Comparison of ENCODE assay signal across 14 cellular contexts in genomic region chr20:59003836-59004492, GRCh38. TPM values are rescaled to one million over a fixed set of nuclear protein-coding genes. Genes with fewer than 3 reads are reported as not detected.
DNase-seq lines count a peak whose midpoint lies in the region; ATAC-seq and TF ChIP-seq lines count a peak whose summit lies in the region.
"Had no signal": no experiment of that assay in that cellular context is flagged by ENCODE, and none has a peak within 500 bp of the region (broad histone marks: within the 10 kb centered on the region; RNA-seq: fewer than 3 reads in every experiment).

No MANE protein-coding gene starts in this region.

- H3K27me3 ChIP-seq in RWPE2 (ENCODE audit: insufficient read depth, poor library complexity, severe bottlenecking) (no peaks in the 10 kb centered on the region), esophagus squamous epithelium (no peaks in the 10 kb centered on the region), trophoblast cell (ENCODE audit: insufficient read depth, low read length) (no peaks in the 10 kb centered on the region)

- peaks cover 22% of the 10 kb centered on the region for H3K36me3 Mint-ChIP-seq in T-helper 2 cell treated with Interferon-gamma antibody and Interleukin-4, amounts not matched to agents 5 μg/mL and 100 μg/mL, for 36 hours (ENCODE audit: low read depth)
- H3K36me3 Mint-ChIP-seq in stimulated activated naive B cell treated with anti-CD40 and anti-IgM and Interleukin-4, amounts not matched to agents 10 μg/mL and 1 μg/mL and 100 μg/mL, for 72 hours: peaks cover 66 to 74% of the 10 kb centered on the region in 2 donors

- no peaks in the 10 kb centered on the region for H3K27me3 Mint-ChIP-seq in T-helper 2 cell treated with Interferon-gamma antibody and Interleukin-4, amounts not matched to agents 5 μg/mL and 100 μg/mL, for 36 hours (ENCODE audit: low read depth)
- H3K27me3 Mint-ChIP-seq in stimulated activated naive B cell treated with anti-CD40 and anti-IgM and Interleukin-4, amounts not matched to agents 10 μg/mL and 1 μg/mL and 100 μg/mL, for 72 hours: no peaks in the 10 kb centered on the region

- H3K4me2 ChIP-seq in trophoblast cell (ENCODE audit: low read length): no peak overlapping the region
- H3K4me2 ChIP-seq: A549 had no signal

- H3K4me1 Mint-ChIP-seq in T-helper 2 cell treated with Interferon-gamma antibody and Interleukin-4, amounts not matched to agents 5 μg/mL and 100 μg/mL, for 36 hours (ENCODE audit: low read depth): peaks cover 29% of the 10 kb centered on the region
- peaks cover 56 to 85% of the 10 kb centered on the region in 2 donors for H3K4me1 Mint-ChIP-seq in stimulated activated naive B cell treated with anti-CD40 and anti-IgM and Interleukin-4, amounts not matched to agents 10 μg/mL and 1 μg/mL and 100 μg/mL, for 72 hours

- no peak for TF ChIP-seq POLR2A in esophagus squamous epithelium (IDR thresholded peaks at IDR 0.05)

- 80 to 81% methylated on average over 16 of the region's 16 CpGs for WGBS in esophagus squamous epithelium, 2 donors
- WGBS in trophoblast cell (ENCODE audit: extremely low coverage, insufficient coverage, insufficient read length): no CpG with 5 or more reads among the region's 16 CpGs

- H3K9me3 ChIP-seq in RWPE2 (ENCODE audit: severe bottlenecking) (no peaks in the 10 kb centered on the region), esophagus squamous epithelium (no peaks in the 10 kb centered on the region), trophoblast cell (ENCODE audit: insufficient read depth, low read depth, low read length) (no peaks in the 10 kb centered on the region)
- H3K9me3 ChIP-seq: A549 had no signal

- no peaks in the 10 kb centered on the region for H3K9me3 Mint-ChIP-seq in T-helper 2 cell treated with Interferon-gamma antibody and Interleukin-4, amounts not matched to agents 5 μg/mL and 100 μg/mL, for 36 hours
- H3K9me3 Mint-ChIP-seq in stimulated activated naive B cell treated with anti-CD40 and anti-IgM and Interleukin-4, amounts not matched to agents 10 μg/mL and 1 μg/mL and 100 μg/mL, for 72 hours: no peaks in the 10 kb centered on the region

- peaks cover 7% of the 10 kb centered on the region for H3K79me2 ChIP-seq in trophoblast cell (ENCODE audit: control insufficient read depth, insufficient read depth, low read length, poor library complexity)

- no peak for DNase-seq in T-helper 2 cell treated with Interferon-gamma antibody and Interleukin-4, amounts not matched to agents 5 μg/mL and 100 μg/mL, for 36 hours (ENCODE audit: low spot score)
- DNase-seq in T-helper 2 cell (no peak), RWPE2 (ENCODE audit: low spot score) (peak; percentile 80), esophagus squamous epithelium (lab: John Stamatoyannopoulos, UW) (no peak), trophoblast cell (no peak), AG08395 (ENCODE audit: low spot score) (no peak)
- no peak for DNase-seq in stimulated activated naive B cell treated with anti-CD40 and anti-IgM and Interleukin-4, amounts not matched to agents 10 μg/mL and 1 μg/mL and 100 μg/mL, for 72 hours
- DNase-seq: amniotic stem cell, NCI-H2029 treated with DMSO at 0.1 percent for 48 hours had no signal

- H3K14ac ChIP-seq in trophoblast cell (ENCODE audit: low read length): no peak overlapping the region

- no peak overlapping the region for H3K4me3 ChIP-seq in RWPE2 (ENCODE audit: severe bottlenecking)
- peak overlapping the region in 2 of 4 donors; percentile 73 to 85 for H3K4me3 ChIP-seq in esophagus squamous epithelium
- H3K4me3 ChIP-seq in trophoblast cell (ENCODE audit: low read depth, low read length): no peak overlapping the region
- H3K4me3 ChIP-seq: A549 had no signal

- no peak overlapping the region for H3K23ac ChIP-seq in trophoblast cell (ENCODE audit: low read length)

- no peak overlapping the region for H2BK12ac ChIP-seq in trophoblast cell (ENCODE audit: low read length)

- H3K36me3 ChIP-seq in RWPE2 (ENCODE audit: low read depth) (peaks cover 62% of the 10 kb centered on the region), esophagus squamous epithelium (peaks cover 4 to 44% (median 8%) of the 10 kb centered on the region in 3 donors), trophoblast cell (ENCODE audit: control insufficient read depth in 1 of 2, insufficient read depth in 2 of 2, low read length in 2 of 2) (peaks cover 12 to 16% of the 10 kb centered on the region in 2 experiments)

- H3K27ac Mint-ChIP-seq in T-helper 2 cell treated with Interferon-gamma antibody and Interleukin-4, amounts not matched to agents 5 μg/mL and 100 μg/mL, for 36 hours: peak overlapping the region; percentile 92
- H3K27ac Mint-ChIP-seq in stimulated activated naive B cell treated with anti-CD40 and anti-IgM and Interleukin-4, amounts not matched to agents 10 μg/mL and 1 μg/mL and 100 μg/mL, for 72 hours: peak overlapping the region; percentile 100

- H2AK5ac ChIP-seq in trophoblast cell (ENCODE audit: low read length): no peak overlapping the region

- H2BK120ac ChIP-seq in trophoblast cell (ENCODE audit: insufficient read depth, low read length, poor library complexity): no peak overlapping the region

- no peak overlapping the region for H3K4ac ChIP-seq in trophoblast cell (ENCODE audit: low read depth, low read length)

- H3K27ac ChIP-seq in RWPE2 (ENCODE audit: poor library complexity, severe bottlenecking) (no peak overlapping the region), esophagus squamous epithelium (peak overlapping the region in 3 of 4 donors; percentile 86 to 90 (median 87)), trophoblast cell (ENCODE audit: low read depth, low read length) (no peak overlapping the region)
- H3K27ac ChIP-seq: A549 had no signal

- no peak overlapping the region for H3K9ac ChIP-seq in trophoblast cell (ENCODE audit: low read length)

- no peak overlapping the region for H4K8ac ChIP-seq in trophoblast cell (ENCODE audit: low read depth, low read length)

- peaks cover 12% of the 10 kb centered on the region for H3K79me1 ChIP-seq in trophoblast cell (ENCODE audit: low read length)

- no peak overlapping the region for H2BK5ac ChIP-seq in trophoblast cell (ENCODE audit: low read depth, low read length, poor library complexity)

- intact Hi-C loops in esophagus squamous epithelium (cut with DNase I): no loop called here

- TF ChIP-seq CTCF in RWPE2 (IDR thresholded peaks at IDR 0.05; ENCODE audit: poor library complexity, severe bottlenecking): no peak
- no peak for TF ChIP-seq CTCF in esophagus squamous epithelium (IDR thresholded peaks at IDR 0.05)

- H3K4me1 ChIP-seq in RWPE2 (ENCODE audit: insufficient read depth, poor library complexity, severe bottlenecking) (peaks cover 4% of the 10 kb centered on the region), esophagus squamous epithelium (peaks cover 24 to 55% (median 31%) of the 10 kb centered on the region in 3 donors), trophoblast cell (ENCODE audit: control insufficient read depth in 1 of 2, insufficient read depth in 2 of 2, low read length in 2 of 2) (peaks cover 12 to 16% of the 10 kb centered on the region in 2 experiments)

- peak overlapping the region; percentile 90 for H3K4me3 Mint-ChIP-seq in T-helper 2 cell treated with Interferon-gamma antibody and Interleukin-4, amounts not matched to agents 5 μg/mL and 100 μg/mL, for 36 hours
- H3K4me3 Mint-ChIP-seq in stimulated activated naive B cell treated with anti-CD40 and anti-IgM and Interleukin-4, amounts not matched to agents 10 μg/mL and 1 μg/mL and 100 μg/mL, for 72 hours: peak overlapping the region; percentile 94

- no peak for ATAC-seq in RWPE2 (ENCODE audit: low read depth)
- ATAC-seq in stimulated activated naive B cell treated with anti-CD40 and anti-IgM and Interleukin-4, amounts not matched to agents 10 μg/mL and 1 μg/mL and 100 μg/mL, for 72 hours (replicated peaks): peak in 1 of 2 donors; percentile 5
- no peak for ATAC-seq in GM18517 (IDR thresholded peaks at IDR 0.05; ENCODE audit: unreplicated experiment)
- ATAC-seq: A549 had no signal

- H2AFZ ChIP-seq in trophoblast cell (ENCODE audit: insufficient read depth, low read length, poor library complexity): no peak overlapping the region

- no peak overlapping the region for H3K18ac ChIP-seq in trophoblast cell (ENCODE audit: low read length)

- H4K91ac ChIP-seq in trophoblast cell (ENCODE audit: low read depth, low read length): no peak overlapping the region

- no peak overlapping the region for H4K12ac ChIP-seq in trophoblast cell (ENCODE audit: low read depth, low read length)

RNA-seq across cellular contexts. Expression of gene CTSZ, which starts 3.1 kb away (rescaled TPM):
- total RNA-seq in esophagus squamous epithelium: 10 to 100 TPM; 22.3 to 89.7 (median 57.2) TPM
- polyA plus RNA-seq in trophoblast cell (2013): 62.0 and 62.5 TPM in 2 replicates

RNA-seq across cellular contexts. Expression of gene TUBB1, which starts 15.3 kb away (rescaled TPM):
- under 1 TPM in 1 of 4 donors, not detected in 3; 0.19 TPM for total RNA-seq in esophagus squamous epithelium
- polyA plus RNA-seq in trophoblast cell (2013): 0.12 TPM in 2 replicates
- total RNA-seq: glomerular endothelial cell; T-helper 1 cell treated with Interleukin-12 subunit alpha and Interleukin-12 subunit beta and Interleukin-4 antibody, amounts not matched to agents 30 ng/mL and 1 ng/mL, for 36 hours had no signal
- polyA plus RNA-seq: neural cell had no signal

RNA-seq across cellular contexts. Expression of gene NELFCD, which starts 22.9 kb away (rescaled TPM):
- total RNA-seq in esophagus squamous epithelium: 10 to 100 TPM; 40.5 to 64.3 (median 49.9) TPM
- 40.7 and 44.1 TPM in 2 replicates for polyA plus RNA-seq in trophoblast cell (2013)

RNA-seq across cellular contexts. Expression of gene ATP5F1E, which starts 28.2 kb away (rescaled TPM):
- total RNA-seq in esophagus squamous epithelium: 10 to 100 TPM; 11.6 to 35.5 (median 26.0) TPM
- 59.8 and 60.8 TPM in 2 replicates for polyA plus RNA-seq in trophoblast cell (2013)

RNA-seq across cellular contexts. Expression of gene PRELID3B, which starts 38.6 kb away (rescaled TPM):
- total RNA-seq in esophagus squamous epithelium: 10 to 100 TPM; 44.7 to 73.1 (median 68.5) TPM
- 15.5 and 16.5 TPM in 2 replicates for polyA plus RNA-seq in trophoblast cell (2013)

Comparison
In these comparisons a context has a peak if more than half of its experiments do, and no peak if none do; other contexts are left out.
1. H3K27ac ChIP-seq: peak in esophagus squamous epithelium (3 of 4); none in RWPE2 (single experiment) and trophoblast cell (single experiment).